In the genomic region with DNA sequence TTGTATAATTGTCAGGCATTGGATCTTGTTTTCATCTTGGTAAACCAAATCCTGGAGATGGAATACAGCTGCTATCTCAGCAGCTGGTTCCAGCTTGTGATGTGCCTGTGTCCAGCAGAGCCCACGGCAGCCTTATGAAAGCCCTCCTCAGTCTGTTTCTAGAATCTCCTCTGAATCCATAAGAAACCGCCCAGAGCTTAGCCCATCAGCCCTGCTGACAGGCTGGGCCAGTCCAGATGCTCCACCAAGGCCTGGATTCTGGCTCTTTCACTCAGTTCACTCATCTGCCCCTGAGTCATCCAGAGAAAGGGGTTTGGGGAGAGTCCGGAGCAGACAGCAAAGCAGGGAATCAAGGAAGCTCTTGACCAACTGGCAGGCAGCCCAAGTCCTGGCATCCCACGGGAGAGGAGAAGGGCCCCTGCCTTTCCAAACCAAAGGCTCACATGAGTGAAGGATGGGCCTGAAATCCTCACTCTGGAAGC, we compare ENCODE assay signal across 12 cellular contexts. TPM values are rescaled to one million over a fixed set of nuclear protein-coding genes. Genes with fewer than 3 reads are reported as not detected.
A peak's percentile ranks its signal among the peaks of the same experiment; 100 is the strongest.
DNase-seq lines count a peak whose midpoint lies in the region; ATAC-seq, FAIRE-seq and TF ChIP-seq lines count a peak whose summit lies in the region.
"Had no signal": no experiment of that assay in that cellular context is flagged by ENCODE, and none has a peak within 500 bp of the region (broad histone marks: within the 10 kb centered on the region; RNA-seq: fewer than 3 reads in every experiment).

No MANE protein-coding gene starts in this region.

- TF ChIP-seq POLR2A in A549 (IDR thresholded peaks at IDR 0.05; ENCODE audit: low read length) = no peak
- no peak for TF ChIP-seq POLR2A in Peyer's patch (IDR thresholded peaks at IDR 0.05)

- no TSS peak for BruUV-seq in PC-3 (replicated peaks; lab: Mats Ljungman, UMichigan)

- WGBS in A549 (ENCODE audit: missing lambda C conversion rate) = 62% methylated on average over 4 of the region's 4 CpGs

- H3F3A ChIP-seq in PC-3 (ENCODE audit: low read length, unreplicated experiment) = no peaks in the 10 kb centered on the region

- no peak overlapping the region for H3K27ac Mint-ChIP-seq in activated CD8-positive, alpha-beta T cell treated with anti-CD3 and anti-CD28 coated beads, Interleukin-2, amount 10 ng/mL, durations not matched to agents 7 days and 5 days

- no peak overlapping the region for H3K4me3 Mint-ChIP-seq in activated CD8-positive, alpha-beta T cell treated with anti-CD3 and anti-CD28 coated beads, Interleukin-2, amount 10 ng/mL, durations not matched to agents 7 days and 5 days

- ATAC-seq in A549 (peak in 1 of 2 experiments; percentile 29; a peak in 2 of 6 replicates), HG03280 (IDR thresholded peaks at IDR 0.05; ENCODE audit: unreplicated experiment) (no peak), HG03442 (IDR thresholded peaks at IDR 0.05; ENCODE audit: unreplicated experiment) (no peak), PC-3 (no peak)
- no peak for ATAC-seq in activated CD8-positive, alpha-beta T cell treated with anti-CD3 and anti-CD28 coated beads, Interleukin-2, amount 10 ng/mL, durations not matched to agents 7 days and 5 days

- no peak for TF ChIP-seq CTCF in A549 (IDR thresholded peaks at IDR 0.05)
- TF ChIP-seq CTCF in Peyer's patch (IDR thresholded peaks at IDR 0.05) = no peak
- TF ChIP-seq CTCF in fibroblast of pulmonary artery (IDR thresholded peaks at IDR 0.05; ENCODE audit: low read length, missing control alignments) = no peak
- no peak for TF ChIP-seq CTCF in PC-3 (conservative IDR thresholded peaks at IDR 0.05; ENCODE audit: low read depth, low read length)

- H3K4me1 Mint-ChIP-seq in activated CD8-positive, alpha-beta T cell treated with anti-CD3 and anti-CD28 coated beads, Interleukin-2, amount 10 ng/mL, durations not matched to agents 7 days and 5 days (ENCODE audit: low read depth) = no peaks in the 10 kb centered on the region

- H3K27me3 ChIP-seq in Peyer's patch (no peaks in the 10 kb centered on the region), mucosa of rectum (ENCODE audit: control insufficient read depth in 2 of 2, insufficient read depth in 2 of 2, low read length in 2 of 2) (no peaks in the 10 kb centered on the region), PC-3 (ENCODE audit: low read length) (no peaks in the 10 kb centered on the region)
- H3K27me3 ChIP-seq: esophagus muscularis mucosa had no signal

- peaks cover 37% of the 10 kb centered on the region for H3K4me1 ChIP-seq in A549
- H3K4me1 ChIP-seq in Peyer's patch = peaks cover 0 to 20% (median 0%) of the 10 kb centered on the region in 4 donors
- peaks cover 5% of the 10 kb centered on the region in 2 donors for H3K4me1 ChIP-seq in mucosa of rectum (ENCODE audit: control insufficient read depth in 2 of 2, insufficient read depth in 2 of 2, low read length in 2 of 2)
- H3K4me1 ChIP-seq in PC-3 (ENCODE audit: insufficient read depth, low read length) = no peaks in the 10 kb centered on the region

- H3K36me3 Mint-ChIP-seq in activated CD8-positive, alpha-beta T cell treated with anti-CD3 and anti-CD28 coated beads, Interleukin-2, amount 10 ng/mL, durations not matched to agents 7 days and 5 days (ENCODE audit: low read depth) = no peaks in the 10 kb centered on the region

- H3K9me2 ChIP-seq in PC-3 (replicated peaks; ENCODE audit: low read length) = no peaks in the 10 kb centered on the region

- no peak overlapping the region for H3K4me2 ChIP-seq in A549
- no peak overlapping the region for H3K4me2 ChIP-seq in PC-3 (ENCODE audit: low read length)

- peak overlapping the region; percentile 41 to 72 for H3K27ac ChIP-seq in A549
- peak overlapping the region in 3 of 4 donors; percentile 38 to 73 (median 64) for H3K27ac ChIP-seq in Peyer's patch
- peak overlapping the region; percentile 10 to 64 for H3K27ac ChIP-seq in mucosa of rectum (ENCODE audit: low read depth in 2 of 2, low read length in 2 of 2)
- H3K27ac ChIP-seq in PC-3 (ENCODE audit: low read length) = no peak overlapping the region

- H3K27me3 Mint-ChIP-seq in activated CD8-positive, alpha-beta T cell treated with anti-CD3 and anti-CD28 coated beads, Interleukin-2, amount 10 ng/mL, durations not matched to agents 7 days and 5 days (ENCODE audit: low read depth) = peaks cover 15% of the 10 kb centered on the region

- POLR2A ChIA-PET in A549 (lab: Yijun Ruan, JAX) (no interaction called here), PC-3 (lab: Charles Lee; ENCODE audit: unreplicated experiment) (no interaction called here)
- POLR2A ChIA-PET in activated CD8-positive, alpha-beta T cell treated with anti-CD3 and anti-CD28 coated beads, Interleukin-2, amount 10 ng/mL, durations not matched to agents 7 days and 5 days (lab: Charles Lee) = no interaction called here

- intact Hi-C loops in PC-3 (cut with micrococcal nuclease) = no loop called here

- H3K9me3 Mint-ChIP-seq in activated CD8-positive, alpha-beta T cell treated with anti-CD3 and anti-CD28 coated beads, Interleukin-2, amount 10 ng/mL, durations not matched to agents 7 days and 5 days (ENCODE audit: insufficient read depth) = no peaks in the 10 kb centered on the region

- no peak overlapping the region for H2AFZ ChIP-seq in PC-3 (ENCODE audit: low read length)

- H3K9ac ChIP-seq in mucosa of rectum (ENCODE audit: low read depth in 1 of 2, low read length in 2 of 2) = no peak overlapping the region
- no peak overlapping the region for H3K9ac ChIP-seq in PC-3 (ENCODE audit: low read length)

- CTCF ChIA-PET in A549 (lab: Yijun Ruan, JAX) (interaction anchor here (0.6 to 9.5 kb wide), 5 partner anchors 17 to 209 kb away, joined by 3 to 84 read pairs (median 6); no protein-coding TSS in a partner anchor), PC-3 (lab: Charles Lee) (no interaction called here)
- CTCF ChIA-PET in activated CD8-positive, alpha-beta T cell treated with anti-CD3 and anti-CD28 coated beads, Interleukin-2, amount 10 ng/mL, durations not matched to agents 7 days and 5 days (lab: Charles Lee) = interaction anchor here (1.6 kb wide), 1 partner anchor 23 kb away, joined by 4 read pairs; no protein-coding TSS in a partner anchor

- H3K36me3 ChIP-seq in Peyer's patch (no peaks in the 10 kb centered on the region), mucosa of rectum (ENCODE audit: control insufficient read depth in 2 of 2, insufficient read depth in 2 of 2, low read length in 2 of 2) (no peaks in the 10 kb centered on the region), PC-3 (ENCODE audit: low read depth, low read length) (no peaks in the 10 kb centered on the region)
- H3K36me3 ChIP-seq: esophagus muscularis mucosa had no signal

- H3K4me3 ChIP-seq in A549 = no peak overlapping the region
- H3K4me3 ChIP-seq in Peyer's patch = no peak overlapping the region
- no peak overlapping the region for H3K4me3 ChIP-seq in fibroblast of pulmonary artery (replicated peaks; ENCODE audit: low read depth, low read length)
- no peak overlapping the region for H3K4me3 ChIP-seq in mucosa of rectum (ENCODE audit: low read length in 2 of 2)
- H3K4me3 ChIP-seq in PC-3 (ENCODE audit: low read length) = no peak overlapping the region
- H3K4me3 ChIP-seq: esophagus muscularis mucosa had no signal

- H3K79me2 ChIP-seq in PC-3 (ENCODE audit: low read length) = no peaks in the 10 kb centered on the region

- no peak for FAIRE-seq in A549 (lab: Jason Lieb, UNC)
- FAIRE-seq: HTR-8/SVneo had no signal

- TF ChIP-seq EP300 in A549 (IDR thresholded peaks at IDR 0.05) = no peak

- no peaks in the 10 kb centered on the region for H3K9me3 ChIP-seq in A549
- H3K9me3 ChIP-seq in Peyer's patch = no peaks in the 10 kb centered on the region
- no peaks in the 10 kb centered on the region for H3K9me3 ChIP-seq in mucosa of rectum (ENCODE audit: control insufficient read depth in 2 of 2, low read length in 2 of 2)
- no peaks in the 10 kb centered on the region for H3K9me3 ChIP-seq in PC-3 (ENCODE audit: low read length)
- H3K9me3 ChIP-seq: esophagus muscularis mucosa had no signal

- no peaks in the 10 kb centered on the region for H4K20me1 ChIP-seq in PC-3 (ENCODE audit: low read length)

- DNase-seq in A549 (ENCODE audit: low read depth in 1 of 2, low spot score in 1 of 2) = no peak
- peak in 1 of 3 donors; percentile 53 for DNase-seq in Peyer's patch
- peak; percentile 72 for DNase-seq in fibroblast of pulmonary artery (ENCODE audit: low read depth)
- no peak for DNase-seq in activated CD8-positive, alpha-beta T cell treated with anti-CD3 and anti-CD28 coated beads, Interleukin-2, amount 10 ng/mL, durations not matched to agents 7 days and 5 days
- DNase-seq in PC-3 = no peak
- DNase-seq: mammary epithelial cell, NCI-H187 had no signal

- TF ChIP-seq RAD21 in A549 (conservative IDR thresholded peaks at IDR 0.05 in 1 of 2, IDR thresholded peaks at IDR 0.05 in 1 of 2) = no peak

TF ChIP-seq in A549, 52 proteins besides CTCF, POLR2A, EP300 and RAD21:
- TF ChIP-seq CHD2 (IDR thresholded peaks at IDR 0.05; ENCODE audit: low read length, partially characterized antibody) (no peak), ZC3H11A (IDR thresholded peaks at IDR 0.05) (no peak), SREBF2 (IDR thresholded peaks at IDR 0.05) (no peak), ZSCAN20 (CRISPR knock-in tag; IDR thresholded peaks at IDR 0.05) (no peak), CBX2 (IDR thresholded peaks at IDR 0.05; ENCODE audit: borderline replicate concordance, low read depth) (no peak), FOSL2 (IDR thresholded peaks at IDR 0.05) (no peak), FOSL2 (CRISPR knock-in tag; IDR thresholded peaks at IDR 0.05) (no peak)

RNA-seq across cellular contexts. Expression of a gene that starts 45.6 kb away (rescaled TPM):
- 3.7 and 6.4 TPM in 2 replicates for polyA plus RNA-seq in A549 (2011; rRNA removed)
- polyA plus RNA-seq in A549 (2012; cell fraction: cytosol; rRNA removed) = 2.0 and 3.1 TPM in 2 replicates
- polyA plus RNA-seq in A549 (2012; cell fraction: nucleus; rRNA removed) = 5.0 and 5.5 TPM in 2 replicates
- polyA plus RNA-seq in A549 (2017; fragmentation: RNase III; extraction: RNeasy Plus Mini Kit Qiagen cat#74134 plus additional on column Dnase treatment) = 6.1 to 8.4 TPM (median 6.6 TPM) in 3 replicates
- polyA minus RNA-seq in A549 (2011; rRNA and poly(A)+ RNA removed) = 11.7 and 12.6 TPM in 2 replicates
- 10 to 100 TPM in 3 of 4 donors, 1 to 10 TPM in 1; 6.7 to 47.9 (median 14.9) TPM for total RNA-seq in Peyer's patch
- total RNA-seq in activated CD8-positive, alpha-beta T cell treated with anti-CD3 and anti-CD28 coated beads, Interleukin-2, amount 10 ng/mL, durations not matched to agents 7 days and 5 days = 1 to 10 TPM; 1.1 to 1.9 TPM
- total RNA-seq in PC-3 (2014; rRNA removed) = 2.6 and 6.5 TPM in 2 replicates
